ENCODE assay signal across 8 cellular contexts in the genomic region with DNA sequence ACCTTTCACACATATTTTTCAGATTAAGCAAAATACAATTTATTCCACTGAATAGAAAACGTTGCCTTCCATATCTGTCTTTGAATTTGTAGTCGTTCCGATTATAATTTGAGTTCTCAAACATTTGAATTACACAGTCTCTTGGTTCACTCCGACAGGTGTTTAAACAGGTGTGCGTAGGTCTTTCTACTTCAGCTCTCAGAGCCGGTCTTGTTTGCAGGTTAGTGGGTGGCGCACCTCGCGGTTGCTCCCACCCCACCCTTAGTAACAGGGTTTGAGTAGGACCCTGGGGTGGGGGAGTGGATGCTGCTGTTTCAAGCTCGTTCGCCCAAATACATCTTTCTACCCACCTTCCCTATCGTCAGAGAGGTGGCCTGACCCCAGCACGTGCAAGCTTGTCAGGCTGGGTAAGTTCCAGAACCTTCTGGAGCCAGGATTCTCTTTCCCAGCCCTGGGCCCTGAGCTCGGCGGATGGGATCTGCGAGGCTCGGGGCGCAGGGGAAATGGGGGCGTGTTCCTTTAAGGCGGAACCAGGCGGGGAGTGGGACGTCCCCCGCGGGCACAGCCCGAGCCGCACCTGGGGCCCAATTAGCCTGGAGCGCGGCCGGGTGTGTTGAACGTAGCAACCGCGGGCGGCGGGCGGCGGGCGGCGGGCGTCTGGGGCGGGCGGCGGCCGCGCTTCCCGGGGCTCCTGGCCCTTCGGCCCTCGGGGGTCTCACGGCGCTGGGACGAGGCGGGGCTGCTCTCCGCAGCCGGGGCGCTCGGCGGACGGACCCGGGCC. TPM values are rescaled to one million over a fixed set of nuclear protein-coding genes. Genes with fewer than 3 reads are reported as not detected.
DNase-seq lines count a peak whose midpoint lies in the region; ATAC-seq and TF ChIP-seq lines count a peak whose summit lies in the region.

TSS of gene FAM149A (plus strand) at position 591 of the 781 bp plus-strand sequence.

- H3K4me3 ChIP-seq in foreskin fibroblast (ENCODE audit: low read depth in 1 of 2, low read length in 2 of 2): peak within 1 kb of the TSS; percentile 11 to 15
- H3K4me3 ChIP-seq in neuron (ENCODE audit: low read length): peak within 1 kb of the TSS; percentile 21
- H3K4me3 ChIP-seq in thoracic aorta: peak within 1 kb of the TSS; percentile 76

- peaks cover 2% of the 10 kb centered on the region for H3K9me3 ChIP-seq in neuron (ENCODE audit: low read length)
- H3K9me3 ChIP-seq in thoracic aorta: no peaks in the 10 kb centered on the region

- H3K36me3 ChIP-seq in neuron (ENCODE audit: insufficient read depth, low read length) (no peaks in the 10 kb centered on the region), thoracic aorta (no peaks in the 10 kb centered on the region)

- ATAC-seq in GM21737 (IDR thresholded peaks at IDR 0.05; ENCODE audit: unreplicated experiment) (peak; percentile 74), thoracic aorta (ENCODE audit: insufficient number of reproducible peaks, low FRiP score, low read depth) (no peak)

- H3K4me1 ChIP-seq in neuron (ENCODE audit: insufficient read depth, low read length) (peaks cover 24% of the 10 kb centered on the region), thoracic aorta (ENCODE audit: control insufficient read depth in 1 of 2, low read depth in 2 of 2) (peaks cover 10 to 16% of the 10 kb centered on the region in 2 donors)

- H3K27me3 ChIP-seq in neuron (ENCODE audit: insufficient read depth, low read length): peaks cover 41% of the 10 kb centered on the region
- H3K27me3 ChIP-seq in thoracic aorta (replicated peaks; ENCODE audit: insufficient read depth): no peaks in the 10 kb centered on the region

- TF ChIP-seq CTCF in foreskin fibroblast (IDR thresholded peaks at IDR 0.05; ENCODE audit: low read depth, low read length) (no peak), thoracic aorta (IDR thresholded peaks at IDR 0.05) (no peak)

- H2AFZ ChIP-seq in neuron (ENCODE audit: low read depth, low read length): peak within 1 kb of the TSS; percentile 49

- H3K27ac ChIP-seq in thoracic aorta: no peak within 1 kb of the TSS

- DNase-seq in DMS79 treated with DMSO at 0.1 percent for 48 hours (lab: John Stamatoyannopoulos, UW): peak; percentile 5
- DNase-seq in NCI-H1417 treated with DMSO at 0.1 percent for 48 hours (lab: John Stamatoyannopoulos, UW): peak; percentile 36
- peak; percentile 41 for DNase-seq in activated T-cell treated with anti-CD3 and anti-CD28 coated beads for 48 hours (ENCODE audit: low read depth)
- DNase-seq in foreskin fibroblast: no peak
- no peak for DNase-seq in thoracic aorta (ENCODE audit: low spot score)
- DNase-seq in foreskin melanocyte: no peak

RNA-seq across cellular contexts. Expression of gene FAM149A, which starts in this region (rescaled TPM):
- 10 to 100 TPM in 1 of 2 donors, 1 to 10 TPM in 1; 9.9 to 12.8 TPM for total RNA-seq in thoracic aorta

Comparison
In these comparisons a context has a peak if more than half of its experiments do, and no peak if none do; other contexts are left out.
1. DNase-seq: peak in DMS79 treated with DMSO at 0.1 percent for 48 hours (single experiment), NCI-H1417 treated with DMSO at 0.1 percent for 48 hours (single experiment) and activated T-cell treated with anti-CD3 and anti-CD28 coated beads for 48 hours (single experiment); none in foreskin fibroblast (0 of 2), thoracic aorta (single experiment) and foreskin melanocyte (single experiment).
2. H3K4me3 ChIP-seq: peak in every context shown above with its lines; median percentile 76 in thoracic aorta; 21 in neuron; 13 in foreskin fibroblast.